Comparison of ENCODE assay signal across 2 cellular contexts in genomic region chr6:17948725-17949124, GRCh38.
TF ChIP-seq lines count a peak whose summit lies in the region.

No MANE protein-coding gene starts in this region.

TF ChIP-seq in IMR-90, 13 proteins besides CTCF, POLR2A, EP300 and RAD21:
- no peak for TF ChIP-seq CHD1 (IDR thresholded peaks at IDR 0.05; ENCODE audit: low read depth, low read length)
- TF ChIP-seq CEBPB (IDR thresholded peaks at IDR 0.05; ENCODE audit: low read depth, low read length), result peak; percentile 54
- TF ChIP-seq MXI1 (IDR thresholded peaks at IDR 0.05; ENCODE audit: borderline replicate concordance, low read depth, low read length), result no peak
- no peak for TF ChIP-seq BHLHE40 (IDR thresholded peaks at IDR 0.05; ENCODE audit: low read depth, low read length)
- no peak for TF ChIP-seq USF2 (IDR thresholded peaks at IDR 0.05; ENCODE audit: low read depth, low read length)
- TF ChIP-seq RFX5 (IDR thresholded peaks at IDR 0.05; ENCODE audit: low read depth, low read length), result no peak

TF ChIP-seq in K562, 482 proteins besides CTCF, POLR2A, EP300 and RAD21:
- TF ChIP-seq CEBPG (CRISPR knock-in tag; IDR thresholded peaks at IDR 0.05) (no peak), CEBPG (tag; conservative IDR thresholded peaks at IDR 0.05 in 1 of 2, IDR thresholded peaks at IDR 0.05 in 1 of 2) (peak in 1 of 2 experiments; percentile 60; a peak in 1 of 4 replicates), FOXM1 (IDR thresholded peaks at IDR 0.05; ENCODE audit: low read depth) (no peak), FOXM1 (CRISPR knock-in tag; IDR thresholded peaks at IDR 0.05; ENCODE audit: low read depth) (no peak), CEBPB (tag; IDR thresholded peaks at IDR 0.05) (peak; percentile 61), NCOA1 (IDR thresholded peaks at IDR 0.05; ENCODE audit: low read depth) (no peak), CAMTA2 (CRISPR knock-in tag; conservative IDR thresholded peaks at IDR 0.05) (no peak), ATF6 (CRISPR knock-in tag; IDR thresholded peaks at IDR 0.05) (no peak)
